18 cellular contexts compared by ENCODE assay signal in the genomic region with DNA sequence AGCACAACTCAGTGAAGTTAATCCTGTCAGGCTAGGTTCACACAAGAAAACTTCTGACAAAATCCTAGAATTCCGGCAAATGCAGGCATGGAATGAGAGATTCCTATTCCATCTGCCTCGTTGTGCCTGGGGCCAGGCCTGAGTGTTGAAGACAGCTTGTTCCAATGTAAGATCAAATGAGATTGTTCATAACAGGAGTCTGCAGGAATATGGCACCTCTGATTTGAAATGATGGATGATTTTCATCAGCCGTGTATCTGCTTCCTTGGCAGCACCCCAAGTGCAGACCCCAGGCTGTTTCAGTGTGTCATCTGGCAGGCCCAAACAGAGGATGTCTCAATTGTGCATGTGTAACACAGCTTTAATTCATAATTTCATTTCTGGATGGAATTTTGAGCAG.
"Had no signal": no experiment of that assay in that cellular context is flagged by ENCODE, and none has a peak within 500 bp of the region (broad histone marks: within the 10 kb centered on the region; RNA-seq: fewer than 3 reads in every experiment).

No MANE protein-coding gene starts in this region.

- H3K27ac Mint-ChIP-seq: activated B cell treated with CpG ODN at 0.5 μM for 24 hours; activated CD8-positive, alpha-beta T cell treated with anti-CD3 and anti-CD28 coated beads for 36 hours; activated naive CD4-positive, alpha-beta T cell treated with anti-CD3 and anti-CD28 coated beads, Interleukin-2, amount 50 U/mL, for 72 hours; stimulated activated naive CD8-positive, alpha-beta T cell treated with anti-CD3 and anti-CD28 coated beads, Interleukin-15, Interleukin-2, amounts not matched to agents 100 ng/mL and 50 ng/mL, for 24 hours; T-helper 17 cell; type B pancreatic cell had no signal

- H3K4me3 ChIP-seq: coronary artery, heart right ventricle, psoas muscle, right lobe of liver, suprapubic skin had no signal

- H3K27me3 ChIP-seq: heart right ventricle, right lobe of liver, suprapubic skin had no signal

- H3K9me3 Mint-ChIP-seq: activated B cell treated with CpG ODN at 0.5 μM for 24 hours; activated CD8-positive, alpha-beta T cell treated with anti-CD3 and anti-CD28 coated beads for 36 hours; activated naive CD4-positive, alpha-beta T cell treated with anti-CD3 and anti-CD28 coated beads, Interleukin-2, amount 50 U/mL, for 72 hours; stimulated activated naive CD8-positive, alpha-beta T cell treated with anti-CD3 and anti-CD28 coated beads, Interleukin-15, Interleukin-2, amounts not matched to agents 100 ng/mL and 50 ng/mL, for 24 hours; type B pancreatic cell had no signal

- H3K36me3 Mint-ChIP-seq: activated naive CD4-positive, alpha-beta T cell treated with anti-CD3 and anti-CD28 coated beads, Interleukin-2, amount 50 U/mL, for 72 hours; type B pancreatic cell had no signal

- H3K4me3 Mint-ChIP-seq: activated B cell treated with CpG ODN at 0.5 μM for 24 hours; activated CD8-positive, alpha-beta T cell treated with anti-CD3 and anti-CD28 coated beads for 36 hours; stimulated activated naive CD8-positive, alpha-beta T cell treated with anti-CD3 and anti-CD28 coated beads, Interleukin-15, Interleukin-2, amounts not matched to agents 100 ng/mL and 50 ng/mL, for 24 hours; T-helper 17 cell had no signal

- ATAC-seq: activated CD8-positive, alpha-beta T cell treated with anti-CD3 and anti-CD28 coated beads for 36 hours; activated naive CD4-positive, alpha-beta T cell treated with anti-CD3 and anti-CD28 coated beads, Interleukin-2, amount 50 U/mL, for 72 hours; heart right ventricle; psoas muscle; right lobe of liver; T-helper 17 cell had no signal

- H3K9me3 ChIP-seq: heart right ventricle, psoas muscle, right lobe of liver, suprapubic skin had no signal

- H3K36me3 ChIP-seq: heart right ventricle, right lobe of liver, suprapubic skin had no signal

- DNase-seq: activated B cell treated with CpG ODN at 0.5 μM for 24 hours; activated CD4-positive, alpha-beta T cell treated with anti-CD3 and anti-CD28 coated beads for 48 hours; activated CD8-positive, alpha-beta memory T cell treated with anti-CD3 and anti-CD28 coated beads, Interleukin-2, amount 50 U/mL, for 4 hours; activated CD8-positive, alpha-beta T cell treated with anti-CD3 and anti-CD28 coated beads for 36 hours; activated effector memory CD4-positive, alpha-beta T cell treated with anti-CD3 and anti-CD28 coated beads, Interleukin-2, amount 50 U/mL, for 16 hours; activated T-cell treated with anti-CD3 and anti-CD28 coated beads, Interleukin-2, amount 50 U/mL, for 48 hours; caudate nucleus; effector memory CD4-positive, alpha-beta T cell; foreskin melanocyte; heart right ventricle; psoas muscle; right lobe of liver; T-helper 17 cell had no signal

- H3K27ac ChIP-seq: coronary artery, heart right ventricle, psoas muscle, right lobe of liver, suprapubic skin had no signal
